8 cellular contexts compared by ENCODE assay signal in genomic region chr6:144285798-144286502, GRCh38. TPM values are rescaled to one million over a fixed set of nuclear protein-coding genes. Genes with fewer than 3 reads are reported as not detected.
A peak's percentile ranks its signal among the peaks of the same experiment; 100 is the strongest.
DNase-seq lines count a peak whose midpoint lies in the region; ATAC-seq and TF ChIP-seq lines count a peak whose summit lies in the region.

No MANE protein-coding gene starts in this region.

- H3K36me3 Mint-ChIP-seq in osteocyte (ENCODE audit: unreplicated experiment) = peaks cover 8% of the 10 kb centered on the region

- H3K4me3 ChIP-seq in SJSA1 = peak overlapping the region; percentile 88
- peak overlapping the region; percentile 93 for H3K4me3 ChIP-seq in adipocyte (ENCODE audit: low read length)
- peak overlapping the region; percentile 67 to 92 (median 86) for H3K4me3 ChIP-seq in heart left ventricle

- peak; percentile 9 for DNase-seq in DMS79 treated with DMSO at 0.1 percent for 48 hours (lab: John Stamatoyannopoulos, UW)
- no peak for DNase-seq in DMS79 (lab: John Stamatoyannopoulos, UW)
- peak; percentile 83 for DNase-seq in SJSA1 (ENCODE audit: low read depth in 1 of 2, low spot score in 2 of 2)
- peak; percentile 81 for DNase-seq in adipocyte (ENCODE audit: low read depth)
- peak; percentile 80 to 91 (median 89) for DNase-seq in heart left ventricle
- DNase-seq in osteocyte (ENCODE audit: extremely low spot score, unreplicated experiment) = peak; percentile 87
- DNase-seq in NCI-H187 treated with DMSO at 0.1 percent for 48 hours (lab: John Stamatoyannopoulos, UW) = no peak

- peak overlapping the region; percentile 97 for H3K4me3 Mint-ChIP-seq in osteocyte (ENCODE audit: unreplicated experiment)

- H3K27ac Mint-ChIP-seq in osteocyte (ENCODE audit: unreplicated experiment) = peak overlapping the region; percentile 96

- ATAC-seq in HG02973 (IDR thresholded peaks at IDR 0.05; ENCODE audit: unreplicated experiment) (peak; percentile 33), heart left ventricle (peak; percentile 72 to 86 (median 78))

- TF ChIP-seq POLR2A in heart left ventricle (IDR thresholded peaks at IDR 0.05) = peak in 1 of 2 donors; percentile 41

- no peaks in the 10 kb centered on the region for H3K27me3 Mint-ChIP-seq in osteocyte (ENCODE audit: unreplicated experiment)

- H3K27ac ChIP-seq in SJSA1 (peak overlapping the region; percentile 74), heart left ventricle (peak overlapping the region; percentile 95 to 99 (median 98))

- no peaks in the 10 kb centered on the region for H3K9me3 Mint-ChIP-seq in osteocyte (ENCODE audit: unreplicated experiment)

- H3K4me1 ChIP-seq in SJSA1 (replicated peaks) (peaks cover 15% of the 10 kb centered on the region), adipocyte (ENCODE audit: control insufficient read depth, insufficient read depth, low read length) (peaks cover 14% of the 10 kb centered on the region), heart left ventricle (peaks cover 0 to 31% (median 11%) of the 10 kb centered on the region in 12 donors)

- H3K4me1 Mint-ChIP-seq in osteocyte (ENCODE audit: unreplicated experiment) = peaks cover 26% of the 10 kb centered on the region

- H3K36me3 ChIP-seq in SJSA1 = peaks cover 26% of the 10 kb centered on the region
- H3K36me3 ChIP-seq in adipocyte (ENCODE audit: control insufficient read depth, insufficient read depth, low read length, severe bottlenecking) = peaks cover 5% of the 10 kb centered on the region
- H3K36me3 ChIP-seq in heart left ventricle = peaks cover 0 to 8% (median 0%) of the 10 kb centered on the region in 9 donors

- H3K9ac ChIP-seq in adipocyte (ENCODE audit: low read length) = peak overlapping the region; percentile 97

- intact Hi-C loops in heart left ventricle (cut with DNase I) = loop anchor here (1.0 to 10.0 kb wide), 23 partner anchors 19 to 197 kb away; partner anchors contain the start of genes STX11 (in 2 of the 10) and SF3B5 (in 1 of the 10)

- H3K27me3 ChIP-seq in SJSA1 (replicated peaks) = no peaks in the 10 kb centered on the region
- H3K27me3 ChIP-seq in adipocyte (replicated peaks; ENCODE audit: control insufficient read depth, insufficient read depth, low read length) = no peaks in the 10 kb centered on the region
- H3K27me3 ChIP-seq in heart left ventricle = no peaks in the 10 kb centered on the region

- WGBS in heart left ventricle, 4 donors = 0 to 6% (median 0%) methylated on average over 25 to 51 of the region's 51 CpGs

- H3K9me3 ChIP-seq in SJSA1 (replicated peaks) (no peaks in the 10 kb centered on the region), adipocyte (ENCODE audit: control insufficient read depth, low read length) (no peaks in the 10 kb centered on the region), heart left ventricle (no peaks in the 10 kb centered on the region)

- TF ChIP-seq CTCF in heart left ventricle (IDR thresholded peaks at IDR 0.05) (peak in 1 of 12 donors; percentile 8), osteocyte (IDR thresholded peaks at IDR 0.05) (no peak)

RNA-seq across cellular contexts. Expression of gene UTRN, which starts 0.8 kb away (rescaled TPM):
- 113 and 143 TPM in 2 replicates for total RNA-seq in SJSA1 (2014; rRNA removed; shearing (Covaris generic))
- total RNA-seq in heart left ventricle (100 to 1,000 TPM in 3 of 9 donors, 10 to 100 TPM in 6; 69.3 to 129 (median 86.0) TPM), osteocyte (144 and 152 TPM in 2 replicates)
- 10 to 100 TPM; 13.9 to 28.8 TPM for polyA plus RNA-seq in heart left ventricle

Comparison
In these comparisons a context has a peak if more than half of its experiments do, and no peak if none do; other contexts are left out.
1. DNase-seq: peak in DMS79 treated with DMSO at 0.1 percent for 48 hours (single experiment), SJSA1 (2 of 2), adipocyte (single experiment), heart left ventricle (5 of 5) and osteocyte (single experiment); none in DMS79 (single experiment) and NCI-H187 treated with DMSO at 0.1 percent for 48 hours (single experiment).
2. Peak in every context shown above with its lines, with median percentiles within 50 percentile points of each other: H3K4me3 ChIP-seq.